In the genomic region with DNA sequence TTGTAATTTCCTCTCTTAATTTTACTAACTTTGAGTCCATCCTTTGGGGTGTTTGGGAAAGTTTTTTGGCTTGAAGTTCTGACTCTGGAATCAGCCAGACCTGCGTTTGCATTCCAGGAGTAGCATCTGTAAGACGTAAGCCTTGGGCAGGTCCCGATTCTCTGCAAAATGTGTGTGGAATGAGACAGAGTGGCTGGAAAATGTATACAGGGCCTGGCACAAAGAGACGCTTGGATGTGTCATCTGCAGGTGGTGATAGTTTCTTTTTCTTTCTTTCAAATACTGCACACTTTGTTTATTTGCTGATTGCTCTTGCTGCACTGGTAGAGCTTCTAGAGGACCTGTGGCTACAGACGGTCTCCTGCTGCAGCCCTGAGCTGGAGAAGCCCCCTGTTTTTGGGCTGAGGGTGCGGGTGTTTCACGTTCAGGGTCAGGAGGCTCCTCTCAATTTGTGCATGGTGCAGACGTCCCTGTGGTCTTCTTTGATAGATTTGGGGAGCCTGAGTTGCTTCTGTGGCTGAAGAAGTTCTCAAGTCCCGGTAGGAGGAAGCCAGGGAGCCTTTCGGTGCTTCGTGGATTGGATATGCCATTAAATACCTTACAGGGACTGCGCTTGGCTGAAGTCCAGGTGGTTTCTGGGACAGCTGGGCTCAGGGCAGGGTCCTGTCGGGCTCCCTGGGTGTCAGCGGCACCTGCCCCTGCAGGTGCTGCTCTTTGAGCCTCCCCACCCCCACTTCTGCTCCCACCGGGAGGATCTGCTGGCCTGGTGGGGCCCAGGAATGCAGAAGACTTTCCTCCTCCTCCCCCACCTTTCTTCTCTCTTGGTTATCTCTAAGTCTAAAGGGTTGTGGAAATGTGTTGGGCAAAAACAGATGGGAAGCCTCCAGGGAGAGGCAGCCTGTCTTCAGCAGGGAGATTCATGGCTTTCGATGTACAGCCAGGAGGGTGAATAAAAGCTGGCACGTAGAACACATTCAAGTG, we compare ENCODE assay signal across 8 cellular contexts. TPM values are rescaled to one million over a fixed set of nuclear protein-coding genes. Genes with fewer than 3 reads are reported as not detected.
A peak's percentile ranks its signal among the peaks of the same experiment; 100 is the strongest.
DNase-seq lines count a peak whose midpoint lies in the region; ATAC-seq and TF ChIP-seq lines count a peak whose summit lies in the region.

No MANE protein-coding gene starts in this region.

- no peaks in the 10 kb centered on the region for H3K9me3 ChIP-seq in mucosa of descending colon

- TF ChIP-seq CTCF in astrocyte of the cerebellum (IDR thresholded peaks at IDR 0.05; ENCODE audit: low read depth, low read length, missing control alignments) (no peak), mucosa of descending colon (IDR thresholded peaks at IDR 0.05) (no peak)

- ATAC-seq in mucosa of descending colon: peak; percentile 63
- no peak for ATAC-seq in GM18520 (IDR thresholded peaks at IDR 0.05; ENCODE audit: unreplicated experiment)
- no peak for ATAC-seq in HG02588 (IDR thresholded peaks at IDR 0.05; ENCODE audit: unreplicated experiment)

- intact Hi-C loops in mucosa of descending colon (cut with DNase I, micrococcal nuclease): no loop called here

- DNase-seq in DMS153 treated with DMSO at 0.1 percent for 48 hours (lab: John Stamatoyannopoulos, UW; ENCODE audit: unreplicated experiment): peak; percentile 36
- peak; percentile 93 for DNase-seq in NCI-H1105 (lab: John Stamatoyannopoulos, UW)
- peak; percentile 52 for DNase-seq in astrocyte of the cerebellum (ENCODE audit: low read depth)
- DNase-seq in mucosa of descending colon: peak in 1 of 3 donors; percentile 16
- no peak for DNase-seq in activated CD4-positive, alpha-beta T cell treated with anti-CD3 and anti-CD28 coated beads, Interleukin-2, amount 50 U/mL, for 4 hours
- DNase-seq in iPS-NIHi11 (ENCODE audit: low spot score): no peak

- H3K36me3 ChIP-seq in mucosa of descending colon (ENCODE audit: low read depth): no peaks in the 10 kb centered on the region

- in situ Hi-C loops in astrocyte of the cerebellum (cut with HindIII; ENCODE audit: low sequenced_read_pairs): no loop called here

- H3K4me1 ChIP-seq in mucosa of descending colon (ENCODE audit: low read depth): peaks cover 6% of the 10 kb centered on the region

- H3K4me3 ChIP-seq in astrocyte of the cerebellum (ENCODE audit: low read depth, low read length) (no peak overlapping the region), mucosa of descending colon (no peak overlapping the region)

RNA-seq across cellular contexts. Expression of a gene that starts 44.1 kb away (rescaled TPM):
- total RNA-seq in mucosa of descending colon: 100 to 1,000 TPM; 101 to 168 (median 113) TPM

Comparison
In these comparisons a context has a peak if more than half of its experiments do, and no peak if none do; other contexts are left out.
1. DNase-seq: peak in DMS153 treated with DMSO at 0.1 percent for 48 hours (single experiment), NCI-H1105 (single experiment) and astrocyte of the cerebellum (single experiment); none in activated CD4-positive, alpha-beta T cell treated with anti-CD3 and anti-CD28 coated beads, Interleukin-2, amount 50 U/mL, for 4 hours (0 of 2) and iPS-NIHi11 (single experiment).